In the genomic region with DNA sequence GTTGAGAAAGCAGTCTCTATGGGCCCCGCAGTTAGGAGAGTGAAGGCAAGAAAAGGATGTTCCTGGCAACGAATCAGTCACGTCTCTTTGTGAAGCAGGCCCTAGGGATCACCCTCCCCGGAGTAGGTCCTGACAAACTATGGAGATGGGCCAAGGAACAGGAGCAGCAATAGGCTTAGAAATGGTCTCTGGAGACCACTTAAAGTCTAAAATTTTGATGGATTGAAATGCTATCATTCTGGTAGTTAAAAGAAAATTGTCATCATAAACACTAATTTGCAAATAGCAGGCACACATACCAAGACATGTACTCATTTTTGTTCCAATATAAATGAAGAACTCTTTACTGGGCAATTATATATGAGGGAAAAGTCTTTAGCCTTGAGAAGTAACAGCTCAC, we compare ENCODE assay signal across 21 cellular contexts.
DNase-seq lines count a peak whose midpoint lies in the region; ATAC-seq and TF ChIP-seq lines count a peak whose summit lies in the region.
"Had no signal": no experiment of that assay in that cellular context is flagged by ENCODE, and none has a peak within 500 bp of the region (broad histone marks: within the 10 kb centered on the region; RNA-seq: fewer than 3 reads in every experiment).

No MANE protein-coding gene starts in this region.

- H3K36me3 ChIP-seq in osteoblast (ENCODE audit: insufficient read depth, low read length) (no peaks in the 10 kb centered on the region), breast epithelium (no peaks in the 10 kb centered on the region)
- H3K36me3 ChIP-seq: BLaER1 had no signal

- no peak overlapping the region for H3K4me3 ChIP-seq in osteoblast (ENCODE audit: insufficient read depth, low read length)
- H3K4me3 ChIP-seq in breast epithelium, result no peak overlapping the region
- H3K4me3 ChIP-seq: BLaER1 had no signal

- intact Hi-C loops in breast epithelium (cut with DNase I; ENCODE audit: low total_unique reads), result no loop called here

- H3K79me2 ChIP-seq in osteoblast (ENCODE audit: insufficient read depth, low read length), result no peaks in the 10 kb centered on the region

- no peak overlapping the region for H3K27ac ChIP-seq in osteoblast (ENCODE audit: low read depth, low read length)
- no peak overlapping the region for H3K27ac ChIP-seq in breast epithelium
- H3K27ac ChIP-seq: 22Rv1, BLaER1, C4-2B had no signal

- no peak for TF ChIP-seq CTCF in osteoblast (IDR thresholded peaks at IDR 0.05; ENCODE audit: extremely low read depth, low read depth, low read length)
- TF ChIP-seq CTCF in breast epithelium (IDR thresholded peaks at IDR 0.05), result no peak

- no peak for TF ChIP-seq POLR2A in breast epithelium (IDR thresholded peaks at IDR 0.05)

- H4K20me1 ChIP-seq in osteoblast (ENCODE audit: insufficient read depth, low read length), result no peaks in the 10 kb centered on the region
- H4K20me1 ChIP-seq: BLaER1 had no signal

- H3K27me3 ChIP-seq in osteoblast (ENCODE audit: insufficient read depth, low read length), result no peaks in the 10 kb centered on the region
- H3K27me3 ChIP-seq in breast epithelium, result no peaks in the 10 kb centered on the region
- H3K27me3 ChIP-seq: BLaER1 had no signal

- DNase-seq in NCI-H1092 treated with DMSO at 0.1 percent for 48 hours (lab: John Stamatoyannopoulos, UW) (peak; percentile 16), NCI-H1092 (lab: John Stamatoyannopoulos, UW) (no peak), D341Med (ENCODE audit: low spot score) (peak; percentile 52), NCI-H1436 (lab: John Stamatoyannopoulos, UW) (peak; percentile 57), NCI-H69 (lab: John Stamatoyannopoulos, UW) (peak; percentile 20), osteoblast (ENCODE audit: insufficient read length, low spot score, missing footprints) (no peak), breast epithelium (ENCODE audit: low spot score in 2 of 2) (no peak)
- DNase-seq: ACHN; Caco-2; CD4-positive, CD25-positive, alpha-beta regulatory T cell; CD8-positive, alpha-beta T cell; DMS 273 treated with DMSO at 0.1 percent for 48 hours; DMS79 treated with DMSO at 0.1 percent for 48 hours; GF-D8; GOT3; H7; HCEC 1CT had no signal

- no peak overlapping the region for H3K4me2 ChIP-seq in osteoblast (ENCODE audit: insufficient read depth, low read length)
- H3K4me2 ChIP-seq: BLaER1 had no signal

- no peak for ATAC-seq in HG02970 (IDR thresholded peaks at IDR 0.05; ENCODE audit: low FRiP score, unreplicated experiment)
- ATAC-seq: CD8-positive, alpha-beta T cell had no signal

- no peaks in the 10 kb centered on the region for H3K4me1 ChIP-seq in osteoblast (ENCODE audit: insufficient read depth, low read length)
- H3K4me1 ChIP-seq in breast epithelium, result no peaks in the 10 kb centered on the region
- H3K4me1 ChIP-seq: BLaER1, Caco-2 had no signal

- no peak overlapping the region for H2AFZ ChIP-seq in osteoblast (ENCODE audit: low read length)

- H3K9me3 ChIP-seq in osteoblast (ENCODE audit: low read depth, low read length) (no peaks in the 10 kb centered on the region), breast epithelium (no peaks in the 10 kb centered on the region)
- H3K9me3 ChIP-seq: BLaER1, Caco-2 had no signal

Comparison
In these comparisons a context has a peak if more than half of its experiments do, and no peak if none do; other contexts are left out.
1. DNase-seq: peak in NCI-H1092 treated with DMSO at 0.1 percent for 48 hours (single experiment), D341Med (single experiment), NCI-H1436 (single experiment) and NCI-H69 (single experiment); none in NCI-H1092 (single experiment), osteoblast (single experiment) and breast epithelium (0 of 2).